1 cellular context compared by ENCODE assay signal in the genomic region with DNA sequence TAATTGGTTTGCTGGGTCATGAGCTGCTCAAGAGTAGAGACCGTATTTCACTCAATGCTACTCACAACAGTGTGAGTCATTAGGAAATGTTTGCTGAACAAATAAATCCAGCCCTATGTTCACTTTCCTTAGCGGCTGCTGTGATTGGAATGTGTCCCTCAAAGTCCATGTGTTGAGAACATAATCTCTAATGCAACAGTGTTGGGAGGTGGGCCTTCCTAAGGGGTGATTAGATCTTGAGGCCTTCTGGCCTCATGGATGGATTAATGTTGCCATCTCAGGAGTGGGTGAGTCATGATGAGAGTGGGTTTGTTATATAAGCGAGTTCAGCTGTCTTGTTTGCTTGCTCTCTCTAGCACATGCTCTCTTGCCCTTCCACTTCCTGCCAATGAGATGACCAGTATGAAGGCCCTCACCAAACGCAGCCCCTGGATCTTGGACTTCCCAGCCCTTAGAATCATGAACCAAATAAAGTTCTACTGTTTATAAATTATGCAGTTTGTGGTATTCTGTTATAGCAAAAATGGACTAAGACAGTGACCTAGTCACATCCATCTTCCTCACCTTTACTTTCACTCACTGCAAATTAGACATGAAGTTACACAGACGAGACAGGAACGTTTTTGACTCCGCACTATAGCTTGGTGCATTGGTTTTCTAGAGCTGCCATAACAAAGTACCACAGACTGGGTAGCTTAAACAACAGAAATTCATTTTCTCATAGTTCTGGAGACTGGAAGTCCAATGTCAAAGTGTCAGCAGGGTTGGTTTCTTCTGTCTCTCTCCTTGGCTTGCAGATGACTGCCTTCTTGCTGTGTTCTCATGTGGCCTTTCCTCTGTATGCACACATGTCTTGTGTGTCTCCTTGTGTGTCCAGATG.
TF ChIP-seq lines count a peak whose summit lies in the region.

No MANE protein-coding gene starts in this region.

TF ChIP-seq in K562, 482 proteins besides CTCF, POLR2A, EP300 and RAD21 (continued from another document):
- TF ChIP-seq, protein P1, sequence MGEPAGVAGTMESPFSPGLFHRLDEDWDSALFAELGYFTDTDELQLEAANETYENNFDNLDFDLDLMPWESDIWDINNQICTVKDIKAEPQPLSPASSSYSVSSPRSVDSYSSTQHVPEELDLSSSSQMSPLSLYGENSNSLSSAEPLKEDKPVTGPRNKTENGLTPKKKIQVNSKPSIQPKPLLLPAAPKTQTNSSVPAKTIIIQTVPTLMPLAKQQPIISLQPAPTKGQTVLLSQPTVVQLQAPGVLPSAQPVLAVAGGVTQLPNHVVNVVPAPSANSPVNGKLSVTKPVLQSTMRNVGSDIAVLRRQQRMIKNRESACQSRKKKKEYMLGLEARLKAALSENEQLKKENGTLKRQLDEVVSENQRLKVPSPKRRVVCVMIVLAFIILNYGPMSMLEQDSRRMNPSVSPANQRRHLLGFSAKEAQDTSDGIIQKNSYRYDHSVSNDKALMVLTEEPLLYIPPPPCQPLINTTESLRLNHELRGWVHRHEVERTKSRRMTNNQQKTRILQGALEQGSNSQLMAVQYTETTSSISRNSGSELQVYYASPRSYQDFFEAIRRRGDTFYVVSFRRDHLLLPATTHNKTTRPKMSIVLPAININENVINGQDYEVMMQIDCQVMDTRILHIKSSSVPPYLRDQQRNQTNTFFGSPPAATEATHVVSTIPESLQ (CRISPR knock-in tag; IDR thresholded peaks at IDR 0.05) = no peak
- no peak for TF ChIP-seq SP1 (CRISPR knock-in tag; IDR thresholded peaks at IDR 0.05)
